In the genomic region with DNA sequence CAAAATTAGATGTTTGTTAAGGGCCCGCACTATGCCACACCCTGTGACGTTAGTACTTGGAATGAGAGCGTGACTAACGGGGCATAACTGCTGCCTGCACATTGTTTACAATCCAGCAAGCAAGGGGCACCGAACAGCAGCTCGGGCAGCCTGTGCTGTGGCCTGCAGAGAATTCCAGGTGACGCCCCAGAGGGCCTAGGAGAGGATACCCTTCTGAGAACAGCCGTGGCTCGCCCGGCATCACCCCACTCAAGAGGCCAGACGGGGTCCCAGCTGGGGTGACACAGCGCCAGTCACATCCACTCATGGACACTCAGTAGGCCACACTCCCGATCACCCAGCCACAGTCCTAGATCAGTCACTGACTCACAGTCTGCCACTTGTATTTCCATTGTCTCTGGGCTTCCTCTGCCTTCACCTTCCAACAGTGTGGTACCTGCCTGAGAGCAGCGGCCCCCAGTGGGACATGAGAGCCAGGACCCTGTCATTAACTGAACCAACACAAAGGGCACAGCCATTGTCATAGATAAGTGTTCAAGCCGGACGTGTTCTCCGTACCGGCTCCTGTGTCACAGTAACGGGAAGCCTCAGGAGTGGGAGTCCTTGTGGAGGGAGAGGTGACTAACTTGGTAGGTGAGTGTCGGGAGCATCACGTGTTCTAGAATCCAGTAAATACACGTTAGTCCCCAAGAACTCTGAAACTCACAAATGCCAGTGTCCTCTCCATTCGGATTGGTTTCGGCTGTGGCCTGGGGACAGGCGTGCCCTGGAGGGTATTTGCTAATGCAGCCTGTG, we compare ENCODE assay signal across 10 cellular contexts. TPM values are rescaled to one million over a fixed set of nuclear protein-coding genes. Genes with fewer than 3 reads are reported as not detected.
DNase-seq lines count a peak whose midpoint lies in the region; ATAC-seq, FAIRE-seq and TF ChIP-seq lines count a peak whose summit lies in the region.
"Had no signal": no experiment of that assay in that cellular context is flagged by ENCODE, and none has a peak within 500 bp of the region (broad histone marks: within the 10 kb centered on the region; RNA-seq: fewer than 3 reads in every experiment).

No MANE protein-coding gene starts in this region.

- CTCF ChIA-PET in HepG2 (lab: Yijun Ruan, JAX; ENCODE audit: low intra/inter-chr PET ratio, low total read pairs), result no interaction called here

- POLR2A ChIA-PET in HepG2 (lab: Yijun Ruan, JAX), result no interaction called here

- 96% methylated on average over 13 of the region's 25 CpGs for WGBS in HepG2 (ENCODE audit: low lambda C conversion rate)
- 87% methylated on average over 14 of the region's 25 CpGs for WGBS in right lobe of liver (ENCODE audit: insufficient coverage, low coverage, low lambda C conversion rate, missing lambda C conversion rate)

- TF ChIP-seq CTCF in HepG2 (CRISPR knock-in tag; IDR thresholded peaks at IDR 0.05) (0 out of 2 replicates have a peak, but pooled peaks have one; percentile 3), right lobe of liver (IDR thresholded peaks at IDR 0.05) (no peak), astrocyte (IDR thresholded peaks at IDR 0.05; ENCODE audit: insufficient read depth, low read depth, low read length) (no peak)

- H3K9me3 Mint-ChIP-seq in astrocyte (ENCODE audit: unreplicated experiment), result no peaks in the 10 kb centered on the region
- H3K9me3 Mint-ChIP-seq in activated naive CD8-positive, alpha-beta T cell treated with anti-CD3 and anti-CD28 coated beads for 36 hours, result peaks cover 9% of the 10 kb centered on the region

- peaks cover 2% of the 10 kb centered on the region for H3K4me1 Mint-ChIP-seq in astrocyte (ENCODE audit: low read depth, unreplicated experiment)
- peaks cover 17% of the 10 kb centered on the region for H3K4me1 Mint-ChIP-seq in activated naive CD8-positive, alpha-beta T cell treated with anti-CD3 and anti-CD28 coated beads for 36 hours

- BruUV-seq in HepG2 (replicated peaks; lab: Mats Ljungman, UMichigan), result no TSS peak

- TF ChIP-seq EP300 in HepG2 (IDR thresholded peaks at IDR 0.05; ENCODE audit: low read depth in 2 of 2, low read length in 2 of 2) (no peak), HepG2 (CRISPR knock-in tag; IDR thresholded peaks at IDR 0.05; ENCODE audit: borderline replicate concordance) (no peak)

- FAIRE-seq in HepG2 (lab: Jason Lieb, UNC) (no peak), astrocyte (lab: Jason Lieb, UNC) (no peak)

- ATAC-seq in HepG2 (no peak; the same call in 2 of the 3 replicates), right lobe of liver (no peak)

- no peaks in the 10 kb centered on the region for H3K27me3 Mint-ChIP-seq in astrocyte (ENCODE audit: low read depth, unreplicated experiment)
- H3K27me3 Mint-ChIP-seq in activated naive CD8-positive, alpha-beta T cell treated with anti-CD3 and anti-CD28 coated beads for 36 hours, result no peaks in the 10 kb centered on the region

- peaks cover 3 to 9% of the 10 kb centered on the region in 2 experiments; a peak in 2 of 5 replicates for H3K36me3 ChIP-seq in HepG2 (replicated peaks in 1 of 2; ENCODE audit: control insufficient read depth in 1 of 2, insufficient read depth in 2 of 2, low read length in 2 of 2)
- H3K36me3 ChIP-seq in right lobe of liver, result no peaks in the 10 kb centered on the region
- H3K36me3 ChIP-seq in astrocyte (ENCODE audit: insufficient read depth, low read length), result no peaks in the 10 kb centered on the region

- H3K27me3 ChIP-seq in HepG2 (ENCODE audit: control insufficient read depth in 1 of 2, insufficient read depth in 2 of 2, low read length in 2 of 2), result no peaks in the 10 kb centered on the region
- no peaks in the 10 kb centered on the region for H3K27me3 ChIP-seq in right lobe of liver
- H3K27me3 ChIP-seq in astrocyte (ENCODE audit: insufficient read depth, low read length), result no peaks in the 10 kb centered on the region
- H3K27me3 ChIP-seq: BLaER1 had no signal

- no peak overlapping the region for H3K27ac Mint-ChIP-seq in astrocyte (ENCODE audit: unreplicated experiment)
- no peak overlapping the region for H3K27ac Mint-ChIP-seq in activated naive CD8-positive, alpha-beta T cell treated with anti-CD3 and anti-CD28 coated beads for 36 hours

- peaks cover 48% of the 10 kb centered on the region for H3K4me1 ChIP-seq in HepG2 (ENCODE audit: insufficient read depth, low read length)
- H3K4me1 ChIP-seq in right lobe of liver, result no peaks in the 10 kb centered on the region
- no peaks in the 10 kb centered on the region for H3K4me1 ChIP-seq in astrocyte (ENCODE audit: insufficient read depth, low read length)
- H3K4me1 ChIP-seq: BLaER1 had no signal

- H3K9me3 ChIP-seq in HepG2 (ENCODE audit: low read length), result no peaks in the 10 kb centered on the region
- H3K9me3 ChIP-seq in right lobe of liver, result no peaks in the 10 kb centered on the region
- no peaks in the 10 kb centered on the region for H3K9me3 ChIP-seq in astrocyte (ENCODE audit: insufficient read depth, low read depth, low read length)
- H3K9me3 ChIP-seq: BLaER1 had no signal

- H3K4me3 ChIP-seq in HepG2 (replicated peaks in 1 of 3; ENCODE audit: insufficient read depth in 1 of 3, low read depth in 2 of 3, low read length in 3 of 3), result no peak overlapping the region
- H3K4me3 ChIP-seq in right lobe of liver, result no peak overlapping the region
- no peak overlapping the region for H3K4me3 ChIP-seq in astrocyte (ENCODE audit: insufficient read depth, low read depth, low read length)
- H3K4me3 ChIP-seq: BLaER1, SK-N-MC had no signal

- H3K4me2 ChIP-seq in HepG2 (ENCODE audit: low read depth, low read length), result no peak overlapping the region
- peak overlapping the region; percentile 46 for H3K4me2 ChIP-seq in astrocyte (ENCODE audit: low read length)
- H3K4me2 ChIP-seq: BLaER1 had no signal

- no peaks in the 10 kb centered on the region for H3K36me3 Mint-ChIP-seq in astrocyte (ENCODE audit: low read depth, unreplicated experiment)
- H3K36me3 Mint-ChIP-seq in activated naive CD8-positive, alpha-beta T cell treated with anti-CD3 and anti-CD28 coated beads for 36 hours, result peaks cover 76% of the 10 kb centered on the region

- TF ChIP-seq POLR2A in HepG2 (IDR thresholded peaks at IDR 0.05; ENCODE audit: insufficient read depth in 1 of 2, low read depth in 2 of 2, low read length in 2 of 2) (no peak), right lobe of liver (IDR thresholded peaks at IDR 0.05) (no peak)

- H2AFZ ChIP-seq in HepG2 (ENCODE audit: low read length), result no peak overlapping the region
- no peak overlapping the region for H2AFZ ChIP-seq in astrocyte (ENCODE audit: low read depth, low read length)

- DNase-seq in HepG2 (ENCODE audit: low spot score) (no peak), right lobe of liver (no peak), astrocyte (ENCODE audit: low read depth) (peak; percentile 86), lung microvascular endothelial cell (ENCODE audit: low read depth in 2 of 2) (peak; percentile 37 to 73), NCI-H2029 (lab: John Stamatoyannopoulos, UW) (no peak), cardiac septum (ENCODE audit: low spot score) (no peak)
- DNase-seq in activated naive CD8-positive, alpha-beta T cell treated with anti-CD3 and anti-CD28 coated beads for 36 hours, result no peak
- DNase-seq in activated T-cell treated with anti-CD3 and anti-CD28 coated beads, Interleukin-2, amount 50 U/mL, for 1 hour, result no peak

- H3K9ac ChIP-seq in HepG2 (ENCODE audit: insufficient read depth, low read depth, low read length), result no peak overlapping the region
- H3K9ac ChIP-seq in astrocyte (ENCODE audit: low read length), result peak overlapping the region; percentile 50
- H3K9ac ChIP-seq: BLaER1 had no signal

- intact Hi-C loops in HepG2 (cut with micrococcal nuclease; ENCODE audit: unreplicated experiment) (no loop called here), right lobe of liver (cut with DNase I) (no loop called here), cardiac septum (cut with DNase I) (no loop called here)

- peaks cover 25% of the 10 kb centered on the region for H3K79me2 ChIP-seq in HepG2 (ENCODE audit: insufficient read depth, low read length)
- H3K79me2 ChIP-seq in astrocyte (ENCODE audit: insufficient read depth, low read length), result peaks cover 3% of the 10 kb centered on the region

- in situ Hi-C loops in HepG2 (cut with HindIII; ENCODE audit: extremely low pct_ligation_motif_present, low pct_unique_long_range_greater_than_20kb), result no loop called here

- H3K27ac ChIP-seq in HepG2 (ENCODE audit: extremely low read length, insufficient read depth, low read length) (no peak overlapping the region), right lobe of liver (no peak overlapping the region), astrocyte (ENCODE audit: low read depth, low read length) (peak overlapping the region; percentile 66)
- H3K27ac ChIP-seq: BLaER1, SK-N-MC had no signal

- H4K20me1 ChIP-seq in HepG2 (ENCODE audit: insufficient read depth, low read length) (no peaks in the 10 kb centered on the region), astrocyte (ENCODE audit: insufficient read depth, low read length) (no peaks in the 10 kb centered on the region)

- H3K4me3 Mint-ChIP-seq in astrocyte (ENCODE audit: unreplicated experiment), result no peak overlapping the region
- no peak overlapping the region for H3K4me3 Mint-ChIP-seq in activated naive CD8-positive, alpha-beta T cell treated with anti-CD3 and anti-CD28 coated beads for 36 hours

- no peak for TF ChIP-seq RAD21 in HepG2 (CRISPR knock-in tag; IDR thresholded peaks at IDR 0.05)

RNA-seq across cellular contexts. Expression of a gene that starts 7.5 kb away (rescaled TPM):
- total RNA-seq in HepG2 (2016; rRNA removed; fragmentation: Illumina TruSeq; extraction: Trizol) (13.3 and 15.2 TPM in 2 replicates), right lobe of liver (1 to 10 TPM; 2.0 to 5.8 (median 3.5) TPM), astrocyte (4.8 and 5.1 TPM in 2 replicates), lung microvascular endothelial cell (3.3 and 7.9 TPM in 2 replicates), cardiac septum (9.8 TPM)
- total RNA-seq in HepG2 (2016; cell fraction: cytosol; rRNA removed; fragmentation: Illumina TruSeq; extraction: Trizol; ENCODE audit: low read depth), result 5.0 and 5.3 TPM in 2 replicates
- total RNA-seq in HepG2 (2016; cell fraction: insoluble cytoplasmic fraction; rRNA removed; fragmentation: Illumina TruSeq; extraction: Trizol), result 11.2 and 12.7 TPM in 2 replicates
- total RNA-seq in HepG2 (2016; cell fraction: membrane; rRNA removed; fragmentation: Illumina TruSeq; extraction: Trizol), result 8.0 and 8.5 TPM in 2 replicates
- total RNA-seq in HepG2 (2016; cell fraction: nucleus; rRNA removed; fragmentation: Illumina TruSeq; extraction: Trizol), result 16.0 and 20.7 TPM in 2 replicates
- polyA plus RNA-seq in HepG2 (2011; rRNA removed), result 8.2 and 9.5 TPM in 2 replicates
- polyA plus RNA-seq in HepG2 (2011; cell fraction: cytosol; rRNA removed), result 3.3 and 4.9 TPM in 2 replicates
- 20.2 and 21.6 TPM in 2 replicates for polyA plus RNA-seq in HepG2 (2011; cell fraction: nucleus; rRNA removed)
- 22.2 and 38.0 TPM in 2 replicates for polyA plus RNA-seq in HepG2 (2012)
- polyA plus RNA-seq in HepG2 (2016; cell fraction: cytosol; fragmentation: Illumina TruSeq; extraction: Trizol; ENCODE audit: low read depth), result 1.2 and 1.3 TPM in 2 replicates
- 10.1 and 10.3 TPM in 2 replicates for polyA plus RNA-seq in HepG2 (2016; cell fraction: insoluble cytoplasmic fraction; fragmentation: Illumina TruSeq; extraction: Trizol; ENCODE audit: low read depth)
- polyA plus RNA-seq in HepG2 (2016; cell fraction: membrane; fragmentation: Illumina TruSeq; extraction: Trizol; ENCODE audit: low read depth), result 2.9 and 3.4 TPM in 2 replicates
- polyA plus RNA-seq in HepG2 (2016; cell fraction: nucleus; fragmentation: Illumina TruSeq; extraction: Trizol; ENCODE audit: insufficient read depth, low read depth), result 51.3 and 54.8 TPM in 2 replicates
- 5.6 and 18.7 TPM in 2 replicates for polyA minus RNA-seq in HepG2 (2011; rRNA and poly(A)+ RNA removed; ENCODE audit: low replicate concordance)
- 7.9 and 9.9 TPM in 2 replicates for polyA minus RNA-seq in HepG2 (2011; cell fraction: cytosol; rRNA and poly(A)+ RNA removed)
- 20.4 and 22.9 TPM in 2 replicates for polyA minus RNA-seq in HepG2 (2011; cell fraction: nucleus; rRNA and poly(A)+ RNA removed)
- total RNA-seq in activated naive CD8-positive, alpha-beta T cell treated with anti-CD3 and anti-CD28 coated beads for 36 hours, result 10 to 100 TPM; 18.1 to 21.3 TPM

Comparison
In these comparisons a context has a peak if more than half of its experiments do, and no peak if none do; other contexts are left out.
1. DNase-seq: peak in astrocyte (single experiment) and lung microvascular endothelial cell (2 of 2); none in HepG2 (single experiment), right lobe of liver (0 of 3), NCI-H2029 (single experiment), cardiac septum (single experiment), activated naive CD8-positive, alpha-beta T cell treated with anti-CD3 and anti-CD28 coated beads for 36 hours (single experiment) and activated T-cell treated with anti-CD3 and anti-CD28 coated beads, Interleukin-2, amount 50 U/mL, for 1 hour (single experiment).